ENCODE assay signal across 12 cellular contexts in genomic region chr14:91405724-91406435, GRCh38. TPM values are rescaled to one million over a fixed set of nuclear protein-coding genes. Genes with fewer than 3 reads are reported as not detected.
A peak's percentile ranks its signal among the peaks of the same experiment; 100 is the strongest.
DNase-seq lines count a peak whose midpoint lies in the region; ATAC-seq and TF ChIP-seq lines count a peak whose summit lies in the region.
"Had no signal": no experiment of that assay in that cellular context is flagged by ENCODE, and none has a peak within 500 bp of the region (broad histone marks: within the 10 kb centered on the region; RNA-seq: fewer than 3 reads in every experiment).

No MANE protein-coding gene starts in this region.

- H3K27me3 ChIP-seq in SU-DHL-6 (ENCODE audit: low read length) = no peaks in the 10 kb centered on the region
- H3K27me3 ChIP-seq in effector memory CD4-positive, alpha-beta T cell (replicated peaks; ENCODE audit: control insufficient read depth, insufficient read depth, low read length, poor library complexity, severe bottlenecking) = no peaks in the 10 kb centered on the region
- no peaks in the 10 kb centered on the region for H3K27me3 ChIP-seq in PC-3 (ENCODE audit: low read length)
- H3K27me3 ChIP-seq: pancreas had no signal

- no TSS peak for BruUV-seq in PC-3 (replicated peaks; lab: Mats Ljungman, UMichigan)

- H3K4me2 ChIP-seq in SU-DHL-6 (ENCODE audit: low read depth, low read length, poor library complexity, severe bottlenecking) (peak overlapping the region; percentile 15), PC-3 (ENCODE audit: low read length) (no peak overlapping the region)

- H3K4me1 ChIP-seq in effector memory CD4-positive, alpha-beta T cell (ENCODE audit: control insufficient read depth, insufficient read depth, low read length, poor library complexity, severe bottlenecking) = peaks cover 85% of the 10 kb centered on the region
- H3K4me1 ChIP-seq in PC-3 (ENCODE audit: insufficient read depth, low read length) = peaks cover 1% of the 10 kb centered on the region

- peaks cover 24% of the 10 kb centered on the region; the same call in 1 of the 2 replicates for H4K20me1 ChIP-seq in SU-DHL-6 (ENCODE audit: low read depth, low read length)
- H4K20me1 ChIP-seq in PC-3 (ENCODE audit: low read length) = peaks cover 4% of the 10 kb centered on the region; the same call in 1 of the 2 replicates

- H3K9me2 ChIP-seq in SU-DHL-6 (replicated peaks; ENCODE audit: insufficient read depth, low read length) (no peaks in the 10 kb centered on the region), PC-3 (replicated peaks; ENCODE audit: low read length) (no peaks in the 10 kb centered on the region)

- peaks cover 98% of the 10 kb centered on the region for H3K79me2 ChIP-seq in SU-DHL-6 (ENCODE audit: insufficient read depth, low read length)
- H3K79me2 ChIP-seq in PC-3 (ENCODE audit: low read length) = peaks cover 58% of the 10 kb centered on the region

- no peak overlapping the region for H3K4me3 Mint-ChIP-seq in activated naive CD4-positive, alpha-beta T cell treated with anti-CD3 and anti-CD28 coated beads, Interleukin-2, amount 10 ng/mL, durations not matched to agents 7 days and 5 days
- peak overlapping the region; percentile 76 to 83 for H3K4me3 Mint-ChIP-seq in stimulated activated naive CD8-positive, alpha-beta T cell treated with anti-CD3 and anti-CD28 coated beads, Interleukin-15, amount 100 ng/mL, for 72 hours

- no peaks in the 10 kb centered on the region for H3K27me3 Mint-ChIP-seq in activated naive CD4-positive, alpha-beta T cell treated with anti-CD3 and anti-CD28 coated beads, Interleukin-2, amount 10 ng/mL, durations not matched to agents 7 days and 5 days
- H3K27me3 Mint-ChIP-seq in stimulated activated naive CD8-positive, alpha-beta T cell treated with anti-CD3 and anti-CD28 coated beads, Interleukin-15, amount 100 ng/mL, for 72 hours = no peaks in the 10 kb centered on the region

- H3F3A ChIP-seq in SU-DHL-6 (ENCODE audit: insufficient read depth) (peaks cover 29% of the 10 kb centered on the region), PC-3 (ENCODE audit: low read length, unreplicated experiment) (no peaks in the 10 kb centered on the region)

- POLR2A ChIA-PET in PC-3 (lab: Charles Lee; ENCODE audit: unreplicated experiment) = no interaction called here

- H3K36me3 Mint-ChIP-seq in activated naive CD4-positive, alpha-beta T cell treated with anti-CD3 and anti-CD28 coated beads, Interleukin-2, amount 10 ng/mL, durations not matched to agents 7 days and 5 days = peaks cover 73% of the 10 kb centered on the region

- H3K36me3 ChIP-seq in SU-DHL-6 (ENCODE audit: low read length) (peaks cover 8% of the 10 kb centered on the region), PC-3 (ENCODE audit: low read depth, low read length) (peaks cover 4% of the 10 kb centered on the region)
- H3K36me3 ChIP-seq in effector memory CD4-positive, alpha-beta T cell (ENCODE audit: control insufficient read depth, insufficient read depth, low read length) = peaks cover 27% of the 10 kb centered on the region
- H3K36me3 ChIP-seq: pancreas had no signal

- no peaks in the 10 kb centered on the region for H3K9me3 Mint-ChIP-seq in activated naive CD4-positive, alpha-beta T cell treated with anti-CD3 and anti-CD28 coated beads, Interleukin-2, amount 10 ng/mL, durations not matched to agents 7 days and 5 days
- H3K9me3 Mint-ChIP-seq in stimulated activated naive CD8-positive, alpha-beta T cell treated with anti-CD3 and anti-CD28 coated beads, Interleukin-15, amount 100 ng/mL, for 72 hours = no peaks in the 10 kb centered on the region

- CTCF ChIA-PET in activated naive CD4-positive, alpha-beta T cell treated with anti-CD3 and anti-CD28 coated beads, Interleukin-2, amount 10 ng/mL, durations not matched to agents 7 days and 5 days (lab: Charles Lee) = interaction anchor here (1.1 to 2.0 kb wide), 6 partner anchors 8 to 82 kb away, joined by 3 to 7 read pairs (median 4); partner anchors contain the start of gene CCDC88C
- CTCF ChIA-PET in PC-3 (lab: Charles Lee) = no interaction called here

- no peak overlapping the region for H2AFZ ChIP-seq in SU-DHL-6 (ENCODE audit: low read depth, low read length, severe bottlenecking)
- H2AFZ ChIP-seq in PC-3 (ENCODE audit: low read length) = no peak overlapping the region

- H3K4me1 Mint-ChIP-seq in activated naive CD4-positive, alpha-beta T cell treated with anti-CD3 and anti-CD28 coated beads, Interleukin-2, amount 10 ng/mL, durations not matched to agents 7 days and 5 days = peaks cover 91% of the 10 kb centered on the region
- H3K4me1 Mint-ChIP-seq in stimulated activated naive CD8-positive, alpha-beta T cell treated with anti-CD3 and anti-CD28 coated beads, Interleukin-15, amount 100 ng/mL, for 72 hours = peaks cover 95% of the 10 kb centered on the region

- no peak for DNase-seq in activated naive CD4-positive, alpha-beta T cell treated with anti-CD3 and anti-CD28 coated beads, Interleukin-2, amount 10 ng/mL, durations not matched to agents 7 days and 5 days
- no peak for DNase-seq in activated naive CD4-positive, alpha-beta T cell (lab: John Stamatoyannopoulos, UW)
- no peak for DNase-seq in effector memory CD4-positive, alpha-beta T cell
- no peak for DNase-seq in stimulated activated naive CD8-positive, alpha-beta T cell treated with anti-CD3 and anti-CD28 coated beads, Interleukin-15, amount 100 ng/mL, for 72 hours
- no peak for DNase-seq in NCI-H187 (lab: John Stamatoyannopoulos, UW)
- no peak for DNase-seq in HK-2 (ENCODE audit: unreplicated experiment)
- DNase-seq in PC-3 = no peak
- DNase-seq: foreskin fibroblast, mesendoderm, NCI-H345 had no signal

- H3K9ac ChIP-seq in SU-DHL-6 (ENCODE audit: low read length) (no peak overlapping the region), PC-3 (ENCODE audit: low read length) (no peak overlapping the region)

- intact Hi-C loops in PC-3 (cut with micrococcal nuclease) = no loop called here

- no peak for ATAC-seq in stimulated activated naive CD8-positive, alpha-beta T cell treated with anti-CD3 and anti-CD28 coated beads, Interleukin-15, amount 100 ng/mL, for 72 hours
- ATAC-seq in PC-3 = no peak

- TF ChIP-seq CTCF in SU-DHL-6 (IDR thresholded peaks at IDR 0.05; ENCODE audit: insufficient read depth, low read length, poor library complexity, severe bottlenecking) = no peak
- no peak for TF ChIP-seq CTCF in PC-3 (conservative IDR thresholded peaks at IDR 0.05; ENCODE audit: low read depth, low read length)

- H3K27ac ChIP-seq in SU-DHL-6 (ENCODE audit: low read depth, low read length) (peak overlapping the region; percentile 29; the same call in 1 of the 2 replicates), PC-3 (ENCODE audit: low read length) (no peak overlapping the region)
- H3K27ac ChIP-seq in effector memory CD4-positive, alpha-beta T cell (ENCODE audit: insufficient read depth, low read length, poor library complexity, severe bottlenecking) = peak overlapping the region; percentile 86
- H3K27ac ChIP-seq: pancreas had no signal

- H3K4me3 ChIP-seq in SU-DHL-6 (ENCODE audit: insufficient read depth, low read length, poor library complexity, severe bottlenecking) (no peak overlapping the region), PC-3 (ENCODE audit: low read length) (no peak overlapping the region)
- H3K4me3 ChIP-seq in effector memory CD4-positive, alpha-beta T cell (ENCODE audit: insufficient read depth, low read depth, low read length, poor library complexity, severe bottlenecking) = no peak overlapping the region
- H3K4me3 ChIP-seq: pancreas had no signal

- H3K27ac Mint-ChIP-seq in activated naive CD4-positive, alpha-beta T cell treated with anti-CD3 and anti-CD28 coated beads, Interleukin-2, amount 10 ng/mL, durations not matched to agents 7 days and 5 days = peak overlapping the region; percentile 92
- H3K27ac Mint-ChIP-seq in stimulated activated naive CD8-positive, alpha-beta T cell treated with anti-CD3 and anti-CD28 coated beads, Interleukin-15, amount 100 ng/mL, for 72 hours = peak overlapping the region; percentile 77 to 91

- H3K9me3 ChIP-seq in SU-DHL-6 (ENCODE audit: insufficient read depth, low read length) (no peaks in the 10 kb centered on the region), PC-3 (ENCODE audit: low read length) (no peaks in the 10 kb centered on the region)
- H3K9me3 ChIP-seq in effector memory CD4-positive, alpha-beta T cell (ENCODE audit: control insufficient read depth, low read length) = no peaks in the 10 kb centered on the region
- H3K9me3 ChIP-seq: pancreas had no signal

RNA-seq across cellular contexts. Expression of gene CCDC88C, which starts 11.7 kb away (rescaled TPM):
- 19.7 and 27.4 TPM in 2 replicates for total RNA-seq in PC-3 (2014; rRNA removed)
